ENCODE assay signal across 9 cellular contexts in genomic region chr18:54958711-54959625, GRCh38. TPM values are rescaled to one million over a fixed set of nuclear protein-coding genes. Genes with fewer than 3 reads are reported as not detected.
A peak's percentile ranks its signal among the peaks of the same experiment; 100 is the strongest.
DNase-seq lines count a peak whose midpoint lies in the region; ATAC-seq and TF ChIP-seq lines count a peak whose summit lies in the region.
"Had no signal": no experiment of that assay in that cellular context is flagged by ENCODE, and none has a peak within 500 bp of the region (broad histone marks: within the 10 kb centered on the region; RNA-seq: fewer than 3 reads in every experiment).

Gene CCDC68, minus strand, starts transcription at chr18:54959461. Its CDS starts 16,670 bp downstream, at chr18:54942791.

- H3K4me3 ChIP-seq in SJSA1, result no peak within 1 kb of the TSS
- peak within 1 kb of the TSS; percentile 12 to 74 (median 66) for H3K4me3 ChIP-seq in heart left ventricle
- peak within 1 kb of the TSS; percentile 79 for H3K4me3 ChIP-seq in rectal smooth muscle tissue (ENCODE audit: low read length)

- H3K9me3 ChIP-seq in SJSA1 (replicated peaks) (no peaks in the 10 kb centered on the region), heart left ventricle (no peaks in the 10 kb centered on the region)

- TF ChIP-seq CTCF in heart left ventricle (IDR thresholded peaks at IDR 0.05), result no peak

- H3K27ac ChIP-seq in SJSA1 (peak within 1 kb of the TSS; percentile 36; the same call in 1 of the 2 replicates), heart left ventricle (peak within 1 kb of the TSS in 11 of 12 donors; percentile 58 to 89 (median 78)), rectal smooth muscle tissue (ENCODE audit: low read depth, low read length) (no peak within 1 kb of the TSS)

- TF ChIP-seq POLR2A in heart left ventricle (IDR thresholded peaks at IDR 0.05), result peak in 1 of 2 donors; percentile 72

- peak; percentile 54 for DNase-seq in ELR (ENCODE audit: low read depth)
- no peak for DNase-seq in SJSA1 (ENCODE audit: low read depth in 1 of 2, low spot score in 2 of 2)
- peak; percentile 58 to 74 (median 68) for DNase-seq in heart left ventricle
- no peak for DNase-seq in SIG-M5 (lab: John Stamatoyannopoulos, UW)
- no peak for DNase-seq in GDM1 (lab: John Stamatoyannopoulos, UW)
- DNase-seq in activated CD4-positive, CD25-positive, alpha-beta regulatory T cell treated with anti-CD3 and anti-CD28 coated beads, Interleukin-2, amount 50 U/mL, for 72 hours, result no peak
- DNase-seq: effector memory CD8-positive, alpha-beta T cell had no signal

- H3K36me3 ChIP-seq in SJSA1 (no peaks in the 10 kb centered on the region), heart left ventricle (no peaks in the 10 kb centered on the region), rectal smooth muscle tissue (ENCODE audit: control insufficient read depth, insufficient read depth, low read length) (no peaks in the 10 kb centered on the region)

- H3K9ac ChIP-seq in rectal smooth muscle tissue (ENCODE audit: low read length), result peak within 1 kb of the TSS; percentile 55

- intact Hi-C loops in heart left ventricle (cut with DNase I), result no loop called here

- peaks cover 13% of the 10 kb centered on the region for H3K4me1 ChIP-seq in SJSA1 (replicated peaks)
- H3K4me1 ChIP-seq in heart left ventricle, result peaks cover 0 to 11% (median 2%) of the 10 kb centered on the region in 12 donors
- H3K4me1 ChIP-seq in rectal smooth muscle tissue (ENCODE audit: control insufficient read depth, insufficient read depth, low read length), result no peaks in the 10 kb centered on the region

- peak in 3 of 4 donors; percentile 94 to 96 (median 94) for ATAC-seq in heart left ventricle
- ATAC-seq in HG03139 (IDR thresholded peaks at IDR 0.05; ENCODE audit: unreplicated experiment), result no peak
- ATAC-seq: effector memory CD8-positive, alpha-beta T cell had no signal

- WGBS in heart left ventricle, 4 donors, result 8 to 14% (median 10%) methylated on average over 40 to 57 of the region's 57 CpGs

- H3K27me3 ChIP-seq in SJSA1 (replicated peaks) (no peaks in the 10 kb centered on the region), heart left ventricle (peaks cover 0 to 21% (median 0%) of the 10 kb centered on the region in 9 donors), rectal smooth muscle tissue (ENCODE audit: control insufficient read depth, insufficient read depth, low read length) (no peaks in the 10 kb centered on the region)

RNA-seq across cellular contexts. Expression of gene CCDC68, which starts in this region (rescaled TPM):
- 0.03 TPM in 1 of 2 replicates, not detected in the other for total RNA-seq in SJSA1 (2014; rRNA removed; shearing (Covaris generic))
- total RNA-seq in heart left ventricle, result 10 to 100 TPM in 1 of 9 donors, 1 to 10 TPM in 8; 2.0 to 11.6 (median 4.2) TPM
- polyA plus RNA-seq in heart left ventricle, result 1 to 10 TPM; 4.0 to 5.9 TPM

Comparison
In these comparisons a context has a peak if more than half of its experiments do, and no peak if none do; other contexts are left out.
1. DNase-seq: peak in ELR (single experiment) and heart left ventricle (5 of 5); none in SJSA1 (0 of 2), SIG-M5 (single experiment), GDM1 (single experiment) and activated CD4-positive, CD25-positive, alpha-beta regulatory T cell treated with anti-CD3 and anti-CD28 coated beads, Interleukin-2, amount 50 U/mL, for 72 hours (single experiment).